ENCODE assay signal across 8 cellular contexts in the genomic region with DNA sequence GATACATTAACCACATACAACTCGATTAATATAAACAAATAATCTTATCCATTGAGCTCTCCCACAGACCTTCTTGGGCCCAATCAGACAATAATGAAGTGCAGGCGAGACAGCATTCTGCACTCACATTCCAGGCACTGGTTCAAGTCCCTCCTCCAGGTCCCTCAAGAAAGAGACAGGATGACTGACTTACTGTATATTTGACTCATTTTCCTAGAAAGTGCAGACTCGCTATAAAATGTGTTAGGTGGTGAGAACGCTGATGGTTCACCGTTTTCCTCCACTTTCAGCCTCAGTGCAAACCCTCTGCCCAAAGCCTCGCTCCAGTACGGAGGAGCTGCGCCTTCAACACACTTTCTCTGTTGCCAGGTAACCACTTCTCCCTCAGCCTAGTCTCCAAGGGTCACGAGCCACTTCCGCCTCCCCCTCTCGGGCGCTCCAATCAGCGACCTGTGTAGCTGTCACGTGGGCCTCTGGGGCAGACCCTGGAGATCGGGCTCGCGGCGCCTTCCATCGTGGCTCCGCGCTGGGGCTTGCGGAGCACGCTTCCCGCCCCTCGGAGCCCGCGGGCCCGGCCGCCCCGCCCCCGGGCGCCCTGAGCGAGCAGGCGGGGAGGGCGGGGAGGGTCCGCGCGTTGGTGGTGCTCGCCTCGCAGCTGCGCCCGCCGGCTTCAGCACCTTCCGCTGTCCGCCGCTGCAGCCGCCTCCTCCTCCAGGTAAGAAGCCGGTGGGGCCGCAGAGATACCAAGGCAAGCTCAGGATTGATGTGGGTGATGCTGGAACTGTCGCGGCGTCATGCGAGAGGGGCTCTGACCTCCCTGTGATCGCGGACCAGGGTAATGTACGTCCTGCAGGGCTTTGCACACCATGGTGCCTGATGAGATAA. TPM values are rescaled to one million over a fixed set of nuclear protein-coding genes. Genes with fewer than 3 reads are reported as not detected.
A peak's percentile ranks its signal among the peaks of the same experiment; 100 is the strongest.
DNase-seq lines count a peak whose midpoint lies in the region; ATAC-seq, FAIRE-seq and TF ChIP-seq lines count a peak whose summit lies in the region.

A gene (plus strand): TSS at position 477 of the 885 bp plus-strand sequence. CDS start 45,740 bp downstream, outside the sequence.

- CTCF ChIA-PET in mammary epithelial cell (lab: Charles Lee; ENCODE audit: low non-redundant PET), result no interaction called here

- no peaks in the 10 kb centered on the region for H3K27me3 ChIP-seq in WERI-Rb-1 (ENCODE audit: insufficient read depth, low read depth, severe bottlenecking)
- H3K27me3 ChIP-seq in mammary epithelial cell (ENCODE audit: insufficient read depth, low read length), result no peaks in the 10 kb centered on the region
- H3K27me3 ChIP-seq in small intestine (ENCODE audit: control insufficient read depth in 2 of 2, insufficient read depth in 2 of 2, low read length in 2 of 2), result peaks cover 0 to 2% of the 10 kb centered on the region in 2 donors

- no TSS peak for BruUV-seq in mammary epithelial cell (replicated peaks; lab: Mats Ljungman, UMichigan)

- H2AFZ ChIP-seq in mammary epithelial cell (ENCODE audit: low read depth, low read length), result peak within 1 kb of the TSS; percentile 91

- 4% methylated on average over 11 of the region's 56 CpGs for WGBS in mammary epithelial cell (ENCODE audit: low coverage, missing lambda C conversion rate)
- 2% methylated on average over 49 to 56 of the region's 56 CpGs for WGBS in small intestine, 3 donors

- in situ Hi-C loops in mammary epithelial cell (cut with MboI; ENCODE audit: low sequenced_read_pairs in 2 of 2), result no loop called here

- intact Hi-C loops in mammary epithelial cell (cut with micrococcal nuclease), result no loop called here

- ATAC-seq in GM18867 (IDR thresholded peaks at IDR 0.05; ENCODE audit: unreplicated experiment) (peak; percentile 100), HG03066 (IDR thresholded peaks at IDR 0.05; ENCODE audit: low read depth, unreplicated experiment) (peak; percentile 100)

- H3K27ac ChIP-seq in WERI-Rb-1 (peak within 1 kb of the TSS; percentile 69), mammary epithelial cell (ENCODE audit: insufficient read depth, low read depth, low read length) (no peak within 1 kb of the TSS), small intestine (ENCODE audit: low read depth in 1 of 2, low read length in 1 of 2) (no peak within 1 kb of the TSS)

- no peaks in the 10 kb centered on the region for H4K20me1 ChIP-seq in mammary epithelial cell (ENCODE audit: insufficient read depth, low read length)

- no peak for FAIRE-seq in small intestine (lab: Jason Lieb, UNC)

- H3K36me3 ChIP-seq in WERI-Rb-1, result no peaks in the 10 kb centered on the region
- H3K36me3 ChIP-seq in mammary epithelial cell (ENCODE audit: insufficient read depth, low read length), result no peaks in the 10 kb centered on the region
- H3K36me3 ChIP-seq in small intestine (ENCODE audit: control insufficient read depth in 2 of 2, insufficient read depth in 2 of 2, low read length in 2 of 2), result no peaks in the 10 kb centered on the region

- no peaks in the 10 kb centered on the region for H3K9me3 ChIP-seq in WERI-Rb-1 (ENCODE audit: severe bottlenecking)
- H3K9me3 ChIP-seq in mammary epithelial cell (replicated peaks; ENCODE audit: insufficient read depth, low read length), result no peaks in the 10 kb centered on the region
- no peaks in the 10 kb centered on the region for H3K9me3 ChIP-seq in small intestine (ENCODE audit: control insufficient read depth, low read depth)

- dilution Hi-C loops in mammary epithelial cell (cut with HindIII; ENCODE audit: low sequenced_read_pairs), result no loop called here

- H3K4me3 ChIP-seq in WERI-Rb-1 (ENCODE audit: low read depth, low read length) (peak within 1 kb of the TSS; percentile 93), mammary epithelial cell (replicated peaks in 1 of 3; ENCODE audit: insufficient read depth in 1 of 3, low read depth in 2 of 3, low read length in 3 of 3) (peak within 1 kb of the TSS; percentile 39 to 64 (median 56)), small intestine (ENCODE audit: low read depth in 1 of 2, low read length in 2 of 2) (peak within 1 kb of the TSS; percentile 46 to 54)

- no peaks in the 10 kb centered on the region for H3K79me2 ChIP-seq in mammary epithelial cell (ENCODE audit: insufficient read depth, low read length)

- no peak within 1 kb of the TSS for H3K9ac ChIP-seq in mammary epithelial cell (ENCODE audit: insufficient read depth, low read length)

- peak within 1 kb of the TSS; percentile 92 for H3K4me2 ChIP-seq in mammary epithelial cell (ENCODE audit: insufficient read depth, low read depth, low read length)

- peak; percentile 88 for DNase-seq in NCI-H2196 (lab: John Stamatoyannopoulos, UW; ENCODE audit: unreplicated experiment)
- DNase-seq in WERI-Rb-1, result peak; percentile 99
- peak; percentile 33 for DNase-seq in mammary epithelial cell
- DNase-seq in iPS-NIHi11 (ENCODE audit: low spot score), result peak; percentile 99
- peak; percentile 69 for DNase-seq in small intestine
- no peak for DNase-seq in HT-29 (ENCODE audit: low spot score)

- peaks cover 5% of the 10 kb centered on the region for H3K4me1 ChIP-seq in mammary epithelial cell (ENCODE audit: insufficient read depth, low read length)
- no peaks in the 10 kb centered on the region for H3K4me1 ChIP-seq in small intestine (ENCODE audit: control insufficient read depth in 2 of 2, insufficient read depth in 1 of 2, low read depth in 1 of 2, low read length in 1 of 2)

- TF ChIP-seq CTCF in WERI-Rb-1 (IDR thresholded peaks at IDR 0.05; ENCODE audit: low read depth, low read length) (0 out of 2 replicates have a peak, but pooled peaks have one; percentile 5), mammary epithelial cell (conservative IDR thresholded peaks at IDR 0.05 in 1 of 2, IDR thresholded peaks at IDR 0.05 in 1 of 2; ENCODE audit: extremely low read depth in 1 of 2, insufficient read depth in 1 of 2, low read depth in 1 of 2, low read length in 2 of 2) (no peak)

RNA-seq across cellular contexts. Expression of the gene that starts here (rescaled TPM):
- under 1 TPM; 0.33 to 0.42 TPM for total RNA-seq in mammary epithelial cell
- polyA plus RNA-seq in mammary epithelial cell (0.18 TPM), small intestine (under 1 TPM in 1 of 3 donors, not detected in 2; 0.45 TPM)
- polyA minus RNA-seq in mammary epithelial cell, result not detected
- not detected in 2 replicates for total RNA-seq in HT-29 (2014; rRNA removed; shearing (Covaris generic))

Comparison
In these comparisons a context has a peak if more than half of its experiments do, and no peak if none do; other contexts are left out.
1. Peak in DNase-seq, H3K4me3 ChIP-seq and H3K4me2 ChIP-seq in mammary epithelial cell; RNA of the gene not detected or under 1 TPM.
2. Peak in DNase-seq and H3K4me3 ChIP-seq in small intestine; RNA of the gene not detected or under 1 TPM.